ENCODE assay signal across 10 cellular contexts in the genomic region with DNA sequence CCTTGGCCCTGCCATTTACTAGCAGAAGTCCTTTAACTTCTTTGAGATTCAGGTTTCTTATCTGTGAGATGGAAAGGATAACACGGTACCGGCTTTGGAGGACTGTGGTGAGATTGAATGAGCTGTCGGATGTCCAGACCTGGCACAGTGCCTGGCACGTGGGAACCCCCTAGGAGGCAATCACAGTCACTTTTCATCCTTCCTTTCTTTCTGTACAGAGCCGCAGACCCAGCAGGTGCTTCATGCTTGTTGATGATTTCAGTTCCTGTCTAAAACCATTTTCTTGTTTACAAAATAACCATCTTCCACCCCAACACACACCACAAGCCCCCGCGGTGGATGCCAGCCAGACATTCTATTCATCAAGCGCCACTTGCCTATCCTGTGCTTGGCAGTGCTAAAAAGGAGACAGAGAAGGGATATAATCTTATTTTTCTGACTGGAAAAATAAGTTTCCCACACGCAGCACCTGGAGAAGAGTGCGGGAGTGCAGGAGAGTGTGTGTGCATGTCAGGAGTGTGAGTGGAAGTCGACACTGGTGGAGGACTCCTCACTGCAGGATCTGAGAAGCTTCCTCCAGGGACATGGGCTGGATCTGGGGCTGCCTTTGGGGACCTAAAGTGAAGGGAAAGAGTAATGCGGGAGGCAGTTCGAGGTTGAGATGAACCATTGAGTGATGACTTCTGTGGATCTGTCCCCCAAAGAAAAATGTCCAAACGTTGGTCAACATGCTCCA.
A peak's percentile ranks its signal among the peaks of the same experiment; 100 is the strongest.
DNase-seq lines count a peak whose midpoint lies in the region; ATAC-seq and TF ChIP-seq lines count a peak whose summit lies in the region.
"Had no signal": no experiment of that assay in that cellular context is flagged by ENCODE, and none has a peak within 500 bp of the region (broad histone marks: within the 10 kb centered on the region; RNA-seq: fewer than 3 reads in every experiment).

No MANE protein-coding gene starts in this region.

- no peaks in the 10 kb centered on the region for H3K9me3 Mint-ChIP-seq in activated naive CD4-positive, alpha-beta T cell treated with anti-CD3 and anti-CD28 coated beads, Interleukin-2, amount 50 U/mL, for 24 hours
- H3K9me3 Mint-ChIP-seq in stimulated activated naive B cell treated with anti-CD40 and anti-IgM and Interleukin-4, amounts not matched to agents 10 μg/mL and 1 μg/mL and 100 μg/mL, for 72 hours: no peaks in the 10 kb centered on the region
- H3K9me3 Mint-ChIP-seq: activated T-cell treated with anti-CD3 and anti-CD28 coated beads, Interleukin-2, amount 50 U/mL, for 4 hours had no signal

- POLR2A ChIA-PET in OCI-LY7 (lab: Charles Lee): interaction anchor here (0.5 to 3.0 kb wide), 13 partner anchors 10 to 180 kb away, joined by 3 to 22 read pairs (median 9); no protein-coding TSS in a partner anchor

- H3K4me3 Mint-ChIP-seq in activated naive CD4-positive, alpha-beta T cell treated with anti-CD3 and anti-CD28 coated beads, Interleukin-2, amount 50 U/mL, for 24 hours: no peak overlapping the region
- peak overlapping the region; percentile 57 to 69 for H3K4me3 Mint-ChIP-seq in stimulated activated naive B cell treated with anti-CD40 and anti-IgM and Interleukin-4, amounts not matched to agents 10 μg/mL and 1 μg/mL and 100 μg/mL, for 72 hours
- H3K4me3 Mint-ChIP-seq: activated T-cell treated with anti-CD3 and anti-CD28 coated beads, Interleukin-2, amount 50 U/mL, for 4 hours had no signal

- CTCF ChIA-PET in OCI-LY7 (lab: Charles Lee; ENCODE audit: unreplicated experiment): interaction anchor here (1.2 kb wide), 2 partner anchors 20 to 50 kb away, joined by 4 read pairs; no protein-coding TSS in a partner anchor

- H2AFZ ChIP-seq in OCI-LY7 (ENCODE audit: low read length): no peak overlapping the region

- peaks cover 100% of the 10 kb centered on the region for H3K79me2 ChIP-seq in OCI-LY7 (ENCODE audit: insufficient read depth, low read depth, low read length)

- intact Hi-C loops in OCI-LY7 (cut with micrococcal nuclease; ENCODE audit: unreplicated experiment): no loop called here

- H3K9me2 ChIP-seq in OCI-LY7 (ENCODE audit: insufficient read depth, low read length): no peaks in the 10 kb centered on the region

- no TSS peak for BruUV-seq in OCI-LY7 (replicated peaks; lab: Mats Ljungman, UMichigan)

- H3K4me1 Mint-ChIP-seq in activated naive CD4-positive, alpha-beta T cell treated with anti-CD3 and anti-CD28 coated beads, Interleukin-2, amount 50 U/mL, for 24 hours: peaks cover 83% of the 10 kb centered on the region
- peaks cover 72 to 99% of the 10 kb centered on the region in 2 donors for H3K4me1 Mint-ChIP-seq in stimulated activated naive B cell treated with anti-CD40 and anti-IgM and Interleukin-4, amounts not matched to agents 10 μg/mL and 1 μg/mL and 100 μg/mL, for 72 hours

- ATAC-seq in HG02852 (IDR thresholded peaks at IDR 0.05; ENCODE audit: unreplicated experiment): peak; percentile 41
- peak; percentile 64 to 65 for ATAC-seq in stimulated activated naive B cell treated with anti-CD40 and anti-IgM and Interleukin-4, amounts not matched to agents 10 μg/mL and 1 μg/mL and 100 μg/mL, for 72 hours (replicated peaks)
- ATAC-seq: activated T-cell treated with anti-CD3 and anti-CD28 coated beads, Interleukin-2, amount 50 U/mL, for 4 hours had no signal

- DNase-seq in activated naive CD4-positive, alpha-beta T cell (lab: John Stamatoyannopoulos, UW): no peak
- DNase-seq in OCI-LY7 (ENCODE audit: low spot score) (peak; percentile 82), H7 (no peak), DMS53 (lab: John Stamatoyannopoulos, UW) (no peak), hepatic stellate cell (ENCODE audit: low spot score) (no peak)
- DNase-seq in stimulated activated naive B cell treated with anti-CD40 and anti-IgM and Interleukin-4, amounts not matched to agents 10 μg/mL and 1 μg/mL and 100 μg/mL, for 72 hours: peak; percentile 76
- DNase-seq: activated T-cell treated with anti-CD3 and anti-CD28 coated beads, Interleukin-2, amount 50 U/mL, for 4 hours; NCI-H1694 treated with DMSO at 0.1 percent for 48 hours had no signal

- H3K27me3 Mint-ChIP-seq in activated naive CD4-positive, alpha-beta T cell treated with anti-CD3 and anti-CD28 coated beads, Interleukin-2, amount 50 U/mL, for 24 hours: no peaks in the 10 kb centered on the region
- H3K27me3 Mint-ChIP-seq in stimulated activated naive B cell treated with anti-CD40 and anti-IgM and Interleukin-4, amounts not matched to agents 10 μg/mL and 1 μg/mL and 100 μg/mL, for 72 hours: no peaks in the 10 kb centered on the region

- no peaks in the 10 kb centered on the region for H4K20me1 ChIP-seq in OCI-LY7 (ENCODE audit: insufficient read depth, low read length)

- H3K27ac Mint-ChIP-seq in activated naive CD4-positive, alpha-beta T cell treated with anti-CD3 and anti-CD28 coated beads, Interleukin-2, amount 50 U/mL, for 24 hours: peak overlapping the region; percentile 70
- H3K27ac Mint-ChIP-seq in stimulated activated naive B cell treated with anti-CD40 and anti-IgM and Interleukin-4, amounts not matched to agents 10 μg/mL and 1 μg/mL and 100 μg/mL, for 72 hours: peak overlapping the region; percentile 87

- H3K36me3 Mint-ChIP-seq in activated naive CD4-positive, alpha-beta T cell treated with anti-CD3 and anti-CD28 coated beads, Interleukin-2, amount 50 U/mL, for 24 hours: peaks cover 10% of the 10 kb centered on the region
- H3K36me3 Mint-ChIP-seq in stimulated activated naive B cell treated with anti-CD40 and anti-IgM and Interleukin-4, amounts not matched to agents 10 μg/mL and 1 μg/mL and 100 μg/mL, for 72 hours: peaks cover 8 to 39% of the 10 kb centered on the region in 2 donors

- no peaks in the 10 kb centered on the region for H3K9me3 ChIP-seq in OCI-LY7 (ENCODE audit: low read length)

- H3K4me3 ChIP-seq in OCI-LY7 (ENCODE audit: low read depth, low read length, poor library complexity, severe bottlenecking) (peak overlapping the region; percentile 42), H7 (ENCODE audit: insufficient read depth, low read depth, low read length) (no peak overlapping the region)

- H3K36me3 ChIP-seq in OCI-LY7 (ENCODE audit: insufficient read depth, low read length) (peaks cover 69% of the 10 kb centered on the region), H7 (replicated peaks; ENCODE audit: control insufficient read depth, insufficient read depth, low read length) (peaks cover 1% of the 10 kb centered on the region)

- H3K27me3 ChIP-seq in H7 (ENCODE audit: control insufficient read depth, insufficient read depth, low read length): no peaks in the 10 kb centered on the region

- H3K27ac ChIP-seq in OCI-LY7 (ENCODE audit: low read depth, low read length, poor library complexity, severe bottlenecking): peak overlapping the region; percentile 98

- H3K4me1 ChIP-seq in OCI-LY7 (ENCODE audit: insufficient read depth, low read length, poor library complexity, severe bottlenecking): peaks cover 100% of the 10 kb centered on the region

- H3K4me2 ChIP-seq in OCI-LY7 (ENCODE audit: low read length): peak overlapping the region; percentile 87

- no peak for TF ChIP-seq CTCF in OCI-LY7 (conservative IDR thresholded peaks at IDR 0.05; ENCODE audit: low read length)

Comparison
In these comparisons a context has a peak if more than half of its experiments do, and no peak if none do; other contexts are left out.
1. DNase-seq: peak in OCI-LY7 (single experiment) and stimulated activated naive B cell treated with anti-CD40 and anti-IgM and Interleukin-4, amounts not matched to agents 10 μg/mL and 1 μg/mL and 100 μg/mL, for 72 hours (single experiment); none in activated naive CD4-positive, alpha-beta T cell (0 of 4), H7 (single experiment), DMS53 (single experiment) and hepatic stellate cell (single experiment).